ENCODE assay signal across 30 cellular contexts in the genomic region with DNA sequence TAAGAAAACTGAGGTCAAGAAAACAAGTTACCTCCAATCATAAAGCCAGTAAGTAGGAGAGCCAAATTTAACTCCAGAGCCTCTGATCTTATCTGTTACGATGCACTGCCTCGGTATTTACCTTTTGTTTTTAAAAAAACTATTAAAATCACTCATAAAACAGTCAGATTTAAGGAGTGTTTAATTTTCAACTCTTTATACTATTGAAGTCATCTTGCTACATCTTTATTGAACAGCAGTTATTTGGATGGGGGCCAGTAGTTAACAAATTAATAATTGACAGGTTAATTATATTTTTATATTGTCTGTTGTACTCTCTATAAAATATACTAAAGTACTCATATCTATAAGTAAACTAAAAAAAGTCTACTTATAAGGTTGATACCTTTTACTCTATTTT. TPM values are rescaled to one million over a fixed set of nuclear protein-coding genes. Genes with fewer than 3 reads are reported as not detected.
"Had no signal": no experiment of that assay in that cellular context is flagged by ENCODE, and none has a peak within 500 bp of the region (broad histone marks: within the 10 kb centered on the region; RNA-seq: fewer than 3 reads in every experiment).

No MANE protein-coding gene starts in this region.

- DNase-seq: activated B cell treated with CpG ODN at 0.5 μM for 24 hours; activated CD4-positive, alpha-beta T cell treated with anti-CD3 and anti-CD28 coated beads for 1 hour; activated CD4-positive, alpha-beta T cell treated with anti-CD3 and anti-CD28 coated beads, Interleukin-2, amount 10 ng/mL, durations not matched to agents 24 days and 14 days; activated CD4-positive, alpha-beta T cell treated with anti-CD3 and anti-CD28 coated beads, Interleukin-2, amount 50 U/mL, for 48 hours; activated CD8-positive, alpha-beta memory T cell treated with anti-CD3 and anti-CD28 coated beads, Interleukin-2, amount 10 ng/mL, durations not matched to agents 7 days and 5 days; activated effector memory CD4-positive, alpha-beta T cell treated with Interleukin-2 at 50 U/mL for 16 hours; activated naive CD4-positive, alpha-beta T cell; activated T-cell treated with anti-CD3 and anti-CD28 coated beads, Interleukin-2, amount 50 U/mL, for 24 hours; body of pancreas; central memory CD4-positive, alpha-beta T cell; MG63; NCI-H1105; NCI-H1436; NCI-H1694 treated with DMSO at 0.1 percent for 48 hours; NCI-H2029 treated with DMSO at 0.1 percent for 48 hours; NCI-H345; NCI-H510A; NCI-H526 treated with DMSO at 0.1 percent for 48 hours; NCI-H82; SHP77; T-helper 17 cell; T-helper 9 cell had no signal

- H3K27ac ChIP-seq: ascending aorta, body of pancreas, KMS-11, RWPE1, SJSA1 had no signal

- H3K36me3 Mint-ChIP-seq: activated CD8-positive, alpha-beta memory T cell treated with anti-CD3 and anti-CD28 coated beads, Interleukin-2, amount 10 ng/mL, durations not matched to agents 7 days and 5 days; activated naive CD4-positive, alpha-beta T cell treated with anti-CD3 and anti-CD28 coated beads, Interleukin-2, amount 50 U/mL, for 24 hours had no signal

- ATAC-seq: activated CD8-positive, alpha-beta memory T cell treated with anti-CD3 and anti-CD28 coated beads, Interleukin-2, amount 10 ng/mL, durations not matched to agents 7 days and 5 days; body of pancreas; T-helper 17 cell had no signal

- H3K9me3 Mint-ChIP-seq: activated B cell treated with CpG ODN at 0.5 μM for 24 hours; activated CD4-positive, alpha-beta T cell treated with anti-CD3 and anti-CD28 coated beads, Interleukin-2, amount 10 ng/mL, durations not matched to agents 24 days and 14 days; activated naive CD4-positive, alpha-beta T cell treated with anti-CD3 and anti-CD28 coated beads, Interleukin-2, amount 50 U/mL, for 24 hours; activated T-cell treated with anti-CD3 and anti-CD28 coated beads, Interleukin-2, amount 50 U/mL, for 24 hours; activated T-helper 1 cell treated with anti-CD3 and anti-CD28 coated beads, Interleukin-12 subunit alpha, Interleukin-12 subunit beta, Interleukin-2, Interleukin-4 antibody, amounts not matched to agents 30 ng/mL and 10 ng/mL and 1 ng/mL, durations not matched to agents 14 hours and 24 hours and 36 hours had no signal

- FAIRE-seq: bronchial epithelial cell had no signal

- H3K27ac Mint-ChIP-seq: activated B cell treated with CpG ODN at 0.5 μM for 24 hours; activated CD4-positive, alpha-beta T cell treated with anti-CD3 and anti-CD28 coated beads, Interleukin-2, amount 10 ng/mL, durations not matched to agents 24 days and 14 days; activated CD8-positive, alpha-beta memory T cell treated with anti-CD3 and anti-CD28 coated beads, Interleukin-2, amount 10 ng/mL, durations not matched to agents 7 days and 5 days; activated naive CD4-positive, alpha-beta T cell treated with anti-CD3 and anti-CD28 coated beads, Interleukin-2, amount 50 U/mL, for 24 hours; activated T-cell treated with anti-CD3 and anti-CD28 coated beads, Interleukin-2, amount 50 U/mL, for 24 hours; activated T-helper 1 cell treated with anti-CD3 and anti-CD28 coated beads, Interleukin-12 subunit alpha, Interleukin-12 subunit beta, Interleukin-2, Interleukin-4 antibody, amounts not matched to agents 30 ng/mL and 10 ng/mL and 1 ng/mL, durations not matched to agents 14 hours and 24 hours and 36 hours; T-helper 17 cell had no signal

- H3K27me3 ChIP-seq: ascending aorta, body of pancreas, MG63, SJSA1 had no signal

- H3K4me1 ChIP-seq: body of pancreas, SJSA1 had no signal

- H3K4me3 ChIP-seq: ascending aorta, body of pancreas, MG63, SJSA1 had no signal

- H3K4me3 Mint-ChIP-seq: activated B cell treated with CpG ODN at 0.5 μM for 24 hours; activated CD4-positive, alpha-beta T cell treated with anti-CD3 and anti-CD28 coated beads, Interleukin-2, amount 10 ng/mL, durations not matched to agents 24 days and 14 days; activated CD8-positive, alpha-beta memory T cell treated with anti-CD3 and anti-CD28 coated beads, Interleukin-2, amount 10 ng/mL, durations not matched to agents 7 days and 5 days; activated naive CD4-positive, alpha-beta T cell treated with anti-CD3 and anti-CD28 coated beads, Interleukin-2, amount 50 U/mL, for 24 hours; activated T-cell treated with anti-CD3 and anti-CD28 coated beads, Interleukin-2, amount 50 U/mL, for 24 hours; activated T-helper 1 cell treated with anti-CD3 and anti-CD28 coated beads, Interleukin-12 subunit alpha, Interleukin-12 subunit beta, Interleukin-2, Interleukin-4 antibody, amounts not matched to agents 30 ng/mL and 10 ng/mL and 1 ng/mL, durations not matched to agents 14 hours and 24 hours and 36 hours; T-helper 17 cell had no signal

- H3K4me1 Mint-ChIP-seq: activated B cell treated with CpG ODN at 0.5 μM for 24 hours; activated CD4-positive, alpha-beta T cell treated with anti-CD3 and anti-CD28 coated beads, Interleukin-2, amount 10 ng/mL, durations not matched to agents 24 days and 14 days; activated CD8-positive, alpha-beta memory T cell treated with anti-CD3 and anti-CD28 coated beads, Interleukin-2, amount 10 ng/mL, durations not matched to agents 7 days and 5 days; activated naive CD4-positive, alpha-beta T cell treated with anti-CD3 and anti-CD28 coated beads, Interleukin-2, amount 50 U/mL, for 24 hours; T-helper 17 cell had no signal

- H3K9me3 ChIP-seq: ascending aorta, body of pancreas, MG63, SJSA1 had no signal

- H3K36me3 ChIP-seq: MG63, SJSA1 had no signal

RNA-seq across cellular contexts. Expression of a gene that starts 24.6 kb away (rescaled TPM):
- total RNA-seq: activated CD4-positive, alpha-beta T cell treated with anti-CD3 and anti-CD28 coated beads, Interleukin-2, amount 10 ng/mL, durations not matched to agents 24 days and 14 days; activated CD8-positive, alpha-beta memory T cell treated with anti-CD3 and anti-CD28 coated beads, Interleukin-2, amount 10 ng/mL, durations not matched to agents 7 days and 5 days; activated T-helper 1 cell treated with anti-CD3 and anti-CD28 coated beads, Interleukin-12 subunit alpha, Interleukin-12 subunit beta, Interleukin-2, Interleukin-4 antibody, amounts not matched to agents 30 ng/mL and 10 ng/mL and 1 ng/mL, durations not matched to agents 14 hours and 24 hours and 36 hours; OCI-LY7; SJSA1 had no signal

RNA-seq across cellular contexts. Expression of a gene that starts 27.2 kb away (rescaled TPM):
- total RNA-seq: activated B cell treated with CpG ODN at 0.5 μM for 24 hours; activated CD4-positive, alpha-beta T cell treated with anti-CD3 and anti-CD28 coated beads, Interleukin-2, amount 10 ng/mL, durations not matched to agents 24 days and 14 days; activated CD8-positive, alpha-beta memory T cell treated with anti-CD3 and anti-CD28 coated beads, Interleukin-2, amount 10 ng/mL, durations not matched to agents 7 days and 5 days; activated T-helper 1 cell treated with anti-CD3 and anti-CD28 coated beads, Interleukin-12 subunit alpha, Interleukin-12 subunit beta, Interleukin-2, Interleukin-4 antibody, amounts not matched to agents 30 ng/mL and 10 ng/mL and 1 ng/mL, durations not matched to agents 14 hours and 24 hours and 36 hours; ascending aorta; body of pancreas; OCI-LY7; SJSA1; T-helper 17 cell had no signal

RNA-seq across cellular contexts. Expression of a gene that starts 34.5 kb away (rescaled TPM):
- total RNA-seq: activated B cell treated with CpG ODN at 0.5 μM for 24 hours; activated CD8-positive, alpha-beta memory T cell treated with anti-CD3 and anti-CD28 coated beads, Interleukin-2, amount 10 ng/mL, durations not matched to agents 7 days and 5 days; OCI-LY7; T-helper 17 cell had no signal

RNA-seq across cellular contexts. Expression of a gene that starts 35.5 kb away (rescaled TPM):
- total RNA-seq: activated CD4-positive, alpha-beta T cell treated with anti-CD3 and anti-CD28 coated beads, Interleukin-2, amount 10 ng/mL, durations not matched to agents 24 days and 14 days; activated CD8-positive, alpha-beta memory T cell treated with anti-CD3 and anti-CD28 coated beads, Interleukin-2, amount 10 ng/mL, durations not matched to agents 7 days and 5 days; activated T-helper 1 cell treated with anti-CD3 and anti-CD28 coated beads, Interleukin-12 subunit alpha, Interleukin-12 subunit beta, Interleukin-2, Interleukin-4 antibody, amounts not matched to agents 30 ng/mL and 10 ng/mL and 1 ng/mL, durations not matched to agents 14 hours and 24 hours and 36 hours; OCI-LY7 had no signal
